Comparison of ENCODE assay signal across 1 cellular context in genomic region chr4:95544433-95545103, GRCh38.
TF ChIP-seq lines count a peak whose summit lies in the region.

No MANE protein-coding gene starts in this region.

TF ChIP-seq in HEK293, 187 proteins besides CTCF, POLR2A, EP300 and RAD21 (continued from another document):
- TF ChIP-seq, protein P1, sequence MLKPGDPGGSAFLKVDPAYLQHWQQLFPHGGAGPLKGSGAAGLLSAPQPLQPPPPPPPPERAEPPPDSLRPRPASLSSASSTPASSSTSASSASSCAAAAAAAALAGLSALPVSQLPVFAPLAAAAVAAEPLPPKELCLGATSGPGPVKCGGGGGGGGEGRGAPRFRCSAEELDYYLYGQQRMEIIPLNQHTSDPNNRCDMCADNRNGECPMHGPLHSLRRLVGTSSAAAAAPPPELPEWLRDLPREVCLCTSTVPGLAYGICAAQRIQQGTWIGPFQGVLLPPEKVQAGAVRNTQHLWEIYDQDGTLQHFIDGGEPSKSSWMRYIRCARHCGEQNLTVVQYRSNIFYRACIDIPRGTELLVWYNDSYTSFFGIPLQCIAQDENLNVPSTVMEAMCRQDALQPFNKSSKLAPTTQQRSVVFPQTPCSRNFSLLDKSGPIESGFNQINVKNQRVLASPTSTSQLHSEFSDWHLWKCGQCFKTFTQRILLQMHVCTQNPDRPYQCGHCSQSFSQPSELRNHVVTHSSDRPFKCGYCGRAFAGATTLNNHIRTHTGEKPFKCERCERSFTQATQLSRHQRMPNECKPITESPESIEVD (tag by site-specific recombination; IDR thresholded peaks at IDR 0.05): peak; percentile 46; the same call in 1 of the 2 replicates
- TF ChIP-seq, protein P2, sequence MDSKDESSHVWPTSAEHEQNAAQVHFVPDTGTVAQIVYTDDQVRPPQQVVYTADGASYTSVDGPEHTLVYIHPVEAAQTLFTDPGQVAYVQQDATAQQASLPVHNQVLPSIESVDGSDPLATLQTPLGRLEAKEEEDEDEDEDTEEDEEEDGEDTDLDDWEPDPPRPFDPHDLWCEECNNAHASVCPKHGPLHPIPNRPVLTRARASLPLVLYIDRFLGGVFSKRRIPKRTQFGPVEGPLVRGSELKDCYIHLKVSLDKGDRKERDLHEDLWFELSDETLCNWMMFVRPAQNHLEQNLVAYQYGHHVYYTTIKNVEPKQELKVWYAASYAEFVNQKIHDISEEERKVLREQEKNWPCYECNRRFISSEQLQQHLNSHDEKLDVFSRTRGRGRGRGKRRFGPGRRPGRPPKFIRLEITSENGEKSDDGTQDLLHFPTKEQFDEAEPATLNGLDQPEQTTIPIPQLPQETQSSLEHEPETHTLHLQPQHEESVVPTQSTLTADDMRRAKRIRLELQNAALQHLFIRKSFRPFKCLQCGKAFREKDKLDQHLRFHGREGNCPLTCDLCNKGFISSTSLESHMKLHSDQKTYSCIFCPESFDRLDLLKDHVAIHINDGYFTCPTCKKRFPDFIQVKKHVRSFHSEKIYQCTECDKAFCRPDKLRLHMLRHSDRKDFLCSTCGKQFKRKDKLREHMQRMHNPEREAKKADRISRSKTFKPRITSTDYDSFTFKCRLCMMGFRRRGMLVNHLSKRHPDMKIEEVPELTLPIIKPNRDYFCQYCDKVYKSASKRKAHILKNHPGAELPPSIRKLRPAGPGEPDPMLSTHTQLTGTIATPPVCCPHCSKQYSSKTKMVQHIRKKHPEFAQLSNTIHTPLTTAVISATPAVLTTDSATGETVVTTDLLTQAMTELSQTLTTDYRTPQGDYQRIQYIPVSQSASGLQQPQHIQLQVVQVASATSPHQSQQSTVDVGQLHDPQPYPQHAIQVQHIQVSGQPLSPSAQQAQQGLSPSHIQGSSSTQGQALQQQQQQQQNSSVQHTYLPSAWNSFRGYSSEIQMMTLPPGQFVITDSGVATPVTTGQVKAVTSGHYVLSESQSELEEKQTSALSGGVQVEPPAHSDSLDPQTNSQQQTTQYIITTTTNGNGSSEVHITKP (tag by site-specific recombination; IDR thresholded peaks at IDR 0.05): peak; percentile 70
